8 cellular contexts compared by ENCODE assay signal in genomic region chr9:135960328-135961276, GRCh38. TPM values are rescaled to one million over a fixed set of nuclear protein-coding genes. Genes with fewer than 3 reads are reported as not detected.
A peak's percentile ranks its signal among the peaks of the same experiment; 100 is the strongest.
DNase-seq lines count a peak whose midpoint lies in the region; ATAC-seq and TF ChIP-seq lines count a peak whose summit lies in the region.

No MANE protein-coding gene starts in this region.

- peak; percentile 39 for DNase-seq in COLO668 (lab: John Stamatoyannopoulos, UW; ENCODE audit: unreplicated experiment)
- peak; percentile 21 for DNase-seq in LHCN-M2 (ENCODE audit: low read depth)
- DNase-seq in ascending aorta (ENCODE audit: low spot score in 2 of 2): no peak
- peak; percentile 63 for DNase-seq in iPS-NIHi7 (ENCODE audit: extremely low spot score)
- no peak for DNase-seq in stimulated activated effector memory CD8-positive, alpha-beta T cell treated with anti-CD3 and anti-CD28 coated beads, Interleukin-12 subunit alpha, Interleukin-12 subunit beta, amount 100 ng/mL, for 72 hours (ENCODE audit: low spot score in 2 of 2)
- no peak for DNase-seq in NCI-H187 treated with DMSO at 0.1 percent for 48 hours (lab: John Stamatoyannopoulos, UW)
- DNase-seq in mucosa of gallbladder (ENCODE audit: low spot score): no peak

- peak overlapping the region; percentile 85 for H3K4me3 Mint-ChIP-seq in stimulated activated effector memory CD8-positive, alpha-beta T cell treated with anti-CD3 and anti-CD28 coated beads, Interleukin-12 subunit alpha, Interleukin-12 subunit beta, amount 100 ng/mL, for 72 hours

- intact Hi-C loops in ascending aorta (cut with DNase I): loop anchor here (1.0 to 5.0 kb wide), 4 partner anchors 53 to 1936 kb away; partner anchors contain the start of genes BRD3OS, CAMSAP1 and TMEM250

- peak overlapping the region; percentile 73 to 91 for H3K27ac ChIP-seq in ascending aorta

- no peaks in the 10 kb centered on the region for H3K9me3 Mint-ChIP-seq in stimulated activated effector memory CD8-positive, alpha-beta T cell treated with anti-CD3 and anti-CD28 coated beads, Interleukin-12 subunit alpha, Interleukin-12 subunit beta, amount 100 ng/mL, for 72 hours

- peak overlapping the region; percentile 69 for H3K27ac Mint-ChIP-seq in stimulated activated effector memory CD8-positive, alpha-beta T cell treated with anti-CD3 and anti-CD28 coated beads, Interleukin-12 subunit alpha, Interleukin-12 subunit beta, amount 100 ng/mL, for 72 hours

- H3K9me3 ChIP-seq in ascending aorta: no peaks in the 10 kb centered on the region

- no peaks in the 10 kb centered on the region for H3K27me3 ChIP-seq in ascending aorta

- H3K4me1 Mint-ChIP-seq in stimulated activated effector memory CD8-positive, alpha-beta T cell treated with anti-CD3 and anti-CD28 coated beads, Interleukin-12 subunit alpha, Interleukin-12 subunit beta, amount 100 ng/mL, for 72 hours: peaks cover 50% of the 10 kb centered on the region

- H3K36me3 Mint-ChIP-seq in stimulated activated effector memory CD8-positive, alpha-beta T cell treated with anti-CD3 and anti-CD28 coated beads, Interleukin-12 subunit alpha, Interleukin-12 subunit beta, amount 100 ng/mL, for 72 hours: peaks cover 8% of the 10 kb centered on the region

- H3K4me1 ChIP-seq in ascending aorta: peaks cover 3 to 12% of the 10 kb centered on the region in 2 donors

- TF ChIP-seq CTCF in ascending aorta (IDR thresholded peaks at IDR 0.05): no peak

- ATAC-seq in GM21360 (IDR thresholded peaks at IDR 0.05; ENCODE audit: unreplicated experiment): peak; percentile 25
- no peak for ATAC-seq in stimulated activated effector memory CD8-positive, alpha-beta T cell treated with anti-CD3 and anti-CD28 coated beads, Interleukin-12 subunit alpha, Interleukin-12 subunit beta, amount 100 ng/mL, for 72 hours

- H3K36me3 ChIP-seq in ascending aorta: no peaks in the 10 kb centered on the region

- peak overlapping the region; percentile 67 to 96 for H3K4me3 ChIP-seq in ascending aorta

RNA-seq across cellular contexts. Expression of gene UBAC1, which starts 0.6 kb away (rescaled TPM):
- total RNA-seq in LHCN-M2 (2014; rRNA removed): 62.3 and 75.3 TPM in 2 replicates
- polyA plus RNA-seq in LHCN-M2 (2012): 35.7 TPM
- total RNA-seq in ascending aorta: 31.0 TPM
- 35.0 TPM for total RNA-seq in mucosa of gallbladder

RNA-seq across cellular contexts. Expression of gene CAMSAP1, which starts 53.3 kb away (rescaled TPM):
- total RNA-seq in LHCN-M2 (2014; rRNA removed) (30.1 and 32.0 TPM in 2 replicates), ascending aorta (10.1 TPM), mucosa of gallbladder (24.4 TPM)
- 11.1 TPM for polyA plus RNA-seq in LHCN-M2 (2012)

Comparison
In these comparisons a context has a peak if more than half of its experiments do, and no peak if none do; other contexts are left out.
1. DNase-seq: peak in COLO668 (single experiment), LHCN-M2 (single experiment) and iPS-NIHi7 (single experiment); none in ascending aorta (0 of 2), stimulated activated effector memory CD8-positive, alpha-beta T cell treated with anti-CD3 and anti-CD28 coated beads, Interleukin-12 subunit alpha, Interleukin-12 subunit beta, amount 100 ng/mL, for 72 hours (0 of 2), NCI-H187 treated with DMSO at 0.1 percent for 48 hours (single experiment) and mucosa of gallbladder (single experiment).